32 cellular contexts compared by ENCODE assay signal in genomic region chr5:100188778-100189177, GRCh38.
"Had no signal": no experiment of that assay in that cellular context is flagged by ENCODE, and none has a peak within 500 bp of the region (broad histone marks: within the 10 kb centered on the region; RNA-seq: fewer than 3 reads in every experiment).

No MANE protein-coding gene starts in this region.

- H3K9me3 Mint-ChIP-seq: activated B cell treated with CpG ODN at 0.5 μM for 24 hours; activated naive CD4-positive, alpha-beta T cell treated with anti-CD3 and anti-CD28 coated beads for 36 hours; activated naive CD8-positive, alpha-beta T cell treated with anti-CD3 and anti-CD28 coated beads for 36 hours; activated T-helper 1 cell treated with anti-CD3 and anti-CD28 coated beads, Interleukin-12 subunit alpha, Interleukin-12 subunit beta, Interleukin-2, Interleukin-4 antibody, amounts not matched to agents 30 ng/mL and 10 ng/mL and 1 ng/mL, durations not matched to agents 14 hours and 24 hours and 36 hours had no signal

- H3K27ac ChIP-seq: adrenal gland, body of pancreas, epithelial cell of prostate, esophagus squamous epithelium, gastroesophageal sphincter, heart right ventricle, WERI-Rb-1 had no signal

- H3K9me3 ChIP-seq: adrenal gland, body of pancreas, esophagus squamous epithelium, gastroesophageal sphincter had no signal

- H3K27ac Mint-ChIP-seq: activated B cell treated with CpG ODN at 0.5 μM for 24 hours; activated CD8-positive, alpha-beta memory T cell treated with anti-CD3 and anti-CD28 coated beads, Interleukin-2, amount 10 ng/mL, durations not matched to agents 7 days and 5 days; activated CD8-positive, alpha-beta T cell treated with anti-CD3 and anti-CD28 coated beads, Interleukin-2, amount 10 ng/mL, durations not matched to agents 7 days and 5 days; activated naive CD4-positive, alpha-beta T cell treated with anti-CD3 and anti-CD28 coated beads for 36 hours; activated naive CD4-positive, alpha-beta T cell treated with anti-CD3 and anti-CD28 coated beads, Interleukin-2, amount 50 U/mL, for 24 hours; activated naive CD8-positive, alpha-beta T cell treated with anti-CD3 and anti-CD28 coated beads for 36 hours; activated naive CD8-positive, alpha-beta T cell treated with anti-CD3 and anti-CD28 coated beads, Interleukin-2, amount 50 U/mL, for 24 hours; activated T-helper 1 cell treated with anti-CD3 and anti-CD28 coated beads, Interleukin-12 subunit alpha, Interleukin-12 subunit beta, Interleukin-2, Interleukin-4 antibody, amounts not matched to agents 30 ng/mL and 10 ng/mL and 1 ng/mL, durations not matched to agents 14 hours and 24 hours and 36 hours; activated T-helper 2 cell treated with anti-CD3 and anti-CD28 coated beads, Interferon-gamma antibody, Interleukin-2, Interleukin-4, amounts not matched to agents 10 μg/mL and 5 μg/mL and 100 μg/mL, durations not matched to agents 14 hours and 24 hours and 36 hours; T-helper 17 cell; T-helper 2 cell treated with Interferon-gamma antibody and Interleukin-4, amounts not matched to agents 5 μg/mL and 100 μg/mL, for 36 hours had no signal

- H3K36me3 Mint-ChIP-seq: activated CD8-positive, alpha-beta memory T cell treated with anti-CD3 and anti-CD28 coated beads, Interleukin-2, amount 10 ng/mL, durations not matched to agents 7 days and 5 days; activated naive CD4-positive, alpha-beta T cell treated with anti-CD3 and anti-CD28 coated beads, Interleukin-2, amount 50 U/mL, for 24 hours; activated naive CD8-positive, alpha-beta T cell treated with anti-CD3 and anti-CD28 coated beads for 36 hours had no signal

- H3K4me3 ChIP-seq: adrenal gland, body of pancreas, esophagus squamous epithelium, gastroesophageal sphincter, heart right ventricle had no signal

- DNase-seq: activated B cell treated with CpG ODN at 0.5 μM for 24 hours; activated CD4-positive, alpha-beta T cell treated with anti-CD3 and anti-CD28 coated beads for 48 hours; activated CD4-positive, alpha-beta T cell treated with anti-CD3 and anti-CD28 coated beads, Interleukin-2, amount 50 U/mL, for 1 hour; activated CD4-positive, alpha-beta T cell treated with anti-CD3 and anti-CD28 coated beads, Interleukin-2, amount 50 U/mL, for 48 hours; activated CD8-positive, alpha-beta memory T cell treated with anti-CD3 and anti-CD28 coated beads, Interleukin-2, amount 10 ng/mL, durations not matched to agents 7 days and 5 days; activated CD8-positive, alpha-beta memory T cell treated with anti-CD3 and anti-CD28 coated beads, Interleukin-2, amount 50 U/mL, for 4 hours; activated CD8-positive, alpha-beta T cell treated with anti-CD3 and anti-CD28 coated beads, Interleukin-2, amount 10 ng/mL, durations not matched to agents 7 days and 5 days; activated effector memory CD4-positive, alpha-beta T cell treated with anti-CD3 and anti-CD28 coated beads, Interleukin-2, amount 50 U/mL, for 16 hours; activated naive CD4-positive, alpha-beta T cell treated with anti-CD3 and anti-CD28 coated beads for 36 hours; activated naive CD8-positive, alpha-beta T cell treated with anti-CD3 and anti-CD28 coated beads for 36 hours; activated naive CD8-positive, alpha-beta T cell treated with anti-CD3 and anti-CD28 coated beads, Interleukin-2, amount 50 U/mL, for 24 hours; activated T-cell treated with anti-CD3 and anti-CD28 coated beads, Interleukin-2, amount 50 U/mL, for 1 hour; activated T-cell treated with anti-CD3 and anti-CD28 coated beads, Interleukin-2, amount 50 U/mL, for 48 hours; adrenal gland; amygdala; aorta; body of pancreas; caudate nucleus; effector CD8-positive, alpha-beta T cell; esophagus squamous epithelium; foreskin melanocyte; heart right ventricle; T-helper 17 cell; T1000; WERI-Rb-1 had no signal

- H3K27me3 Mint-ChIP-seq: activated B cell treated with CpG ODN at 0.5 μM for 24 hours; activated CD8-positive, alpha-beta memory T cell treated with anti-CD3 and anti-CD28 coated beads, Interleukin-2, amount 10 ng/mL, durations not matched to agents 7 days and 5 days; activated naive CD4-positive, alpha-beta T cell treated with anti-CD3 and anti-CD28 coated beads, Interleukin-2, amount 50 U/mL, for 24 hours; activated naive CD8-positive, alpha-beta T cell treated with anti-CD3 and anti-CD28 coated beads for 36 hours; activated naive CD8-positive, alpha-beta T cell treated with anti-CD3 and anti-CD28 coated beads, Interleukin-2, amount 50 U/mL, for 24 hours; T-helper 17 cell had no signal

- H3K27me3 ChIP-seq: adrenal gland, body of pancreas, esophagus squamous epithelium, gastroesophageal sphincter, heart right ventricle had no signal

- H3K4me3 Mint-ChIP-seq: activated B cell treated with CpG ODN at 0.5 μM for 24 hours; activated CD8-positive, alpha-beta memory T cell treated with anti-CD3 and anti-CD28 coated beads, Interleukin-2, amount 10 ng/mL, durations not matched to agents 7 days and 5 days; activated CD8-positive, alpha-beta T cell treated with anti-CD3 and anti-CD28 coated beads, Interleukin-2, amount 10 ng/mL, durations not matched to agents 7 days and 5 days; activated naive CD4-positive, alpha-beta T cell treated with anti-CD3 and anti-CD28 coated beads for 36 hours; activated naive CD4-positive, alpha-beta T cell treated with anti-CD3 and anti-CD28 coated beads, Interleukin-2, amount 50 U/mL, for 24 hours; activated naive CD8-positive, alpha-beta T cell treated with anti-CD3 and anti-CD28 coated beads for 36 hours; activated naive CD8-positive, alpha-beta T cell treated with anti-CD3 and anti-CD28 coated beads, Interleukin-2, amount 50 U/mL, for 24 hours; activated T-helper 1 cell treated with anti-CD3 and anti-CD28 coated beads, Interleukin-12 subunit alpha, Interleukin-12 subunit beta, Interleukin-2, Interleukin-4 antibody, amounts not matched to agents 30 ng/mL and 10 ng/mL and 1 ng/mL, durations not matched to agents 14 hours and 24 hours and 36 hours; T-helper 17 cell; T-helper 2 cell treated with Interferon-gamma antibody and Interleukin-4, amounts not matched to agents 5 μg/mL and 100 μg/mL, for 36 hours had no signal

- H3K4me1 Mint-ChIP-seq: activated B cell treated with CpG ODN at 0.5 μM for 24 hours; activated CD8-positive, alpha-beta memory T cell treated with anti-CD3 and anti-CD28 coated beads, Interleukin-2, amount 10 ng/mL, durations not matched to agents 7 days and 5 days; activated naive CD4-positive, alpha-beta T cell treated with anti-CD3 and anti-CD28 coated beads, Interleukin-2, amount 50 U/mL, for 24 hours; activated naive CD8-positive, alpha-beta T cell treated with anti-CD3 and anti-CD28 coated beads for 36 hours; activated naive CD8-positive, alpha-beta T cell treated with anti-CD3 and anti-CD28 coated beads, Interleukin-2, amount 50 U/mL, for 24 hours; T-helper 17 cell had no signal

- ATAC-seq: activated CD4-positive, CD25-positive, alpha-beta regulatory T cell treated with anti-CD3 and anti-CD28 coated beads, Interleukin-2, amount 50 U/mL, for 24 hours; activated CD8-positive, alpha-beta memory T cell treated with anti-CD3 and anti-CD28 coated beads, Interleukin-2, amount 10 ng/mL, durations not matched to agents 7 days and 5 days; activated CD8-positive, alpha-beta T cell treated with anti-CD3 and anti-CD28 coated beads, Interleukin-2, amount 10 ng/mL, durations not matched to agents 7 days and 5 days; activated naive CD8-positive, alpha-beta T cell treated with anti-CD3 and anti-CD28 coated beads, Interleukin-2, amount 50 U/mL, for 24 hours; body of pancreas; gastroesophageal sphincter; heart right ventricle; T-helper 17 cell had no signal

- H3K36me3 ChIP-seq: adrenal gland, esophagus squamous epithelium, gastroesophageal sphincter, heart right ventricle, WERI-Rb-1 had no signal

- H3K4me1 ChIP-seq: adrenal gland, body of pancreas, esophagus squamous epithelium, gastroesophageal sphincter, heart right ventricle had no signal
